ENCODE assay signal across 1 cellular context in genomic region chr3:23183731-23184130, GRCh38.
TF ChIP-seq lines count a peak whose summit lies in the region.

No MANE protein-coding gene starts in this region.

TF ChIP-seq in HEK293, 187 proteins besides CTCF, POLR2A, EP300 and RAD21 (continued from another document):
- TF ChIP-seq ZNF148 (tag by site-specific recombination; IDR thresholded peaks at IDR 0.05; ENCODE audit: borderline replicate concordance) = no peak
- TF ChIP-seq GFI1B (tag by site-specific recombination; IDR thresholded peaks at IDR 0.05) = no peak
- no peak for TF ChIP-seq ZNF211 (tag by site-specific recombination; IDR thresholded peaks at IDR 0.05; ENCODE audit: low read depth)
- peak; percentile 76 for TF ChIP-seq ZBTB48 (tag by site-specific recombination; IDR thresholded peaks at IDR 0.05)
- TF ChIP-seq ZNF184 (tag by site-specific recombination; IDR thresholded peaks at IDR 0.05) = no peak
- TF ChIP-seq, protein P1, sequence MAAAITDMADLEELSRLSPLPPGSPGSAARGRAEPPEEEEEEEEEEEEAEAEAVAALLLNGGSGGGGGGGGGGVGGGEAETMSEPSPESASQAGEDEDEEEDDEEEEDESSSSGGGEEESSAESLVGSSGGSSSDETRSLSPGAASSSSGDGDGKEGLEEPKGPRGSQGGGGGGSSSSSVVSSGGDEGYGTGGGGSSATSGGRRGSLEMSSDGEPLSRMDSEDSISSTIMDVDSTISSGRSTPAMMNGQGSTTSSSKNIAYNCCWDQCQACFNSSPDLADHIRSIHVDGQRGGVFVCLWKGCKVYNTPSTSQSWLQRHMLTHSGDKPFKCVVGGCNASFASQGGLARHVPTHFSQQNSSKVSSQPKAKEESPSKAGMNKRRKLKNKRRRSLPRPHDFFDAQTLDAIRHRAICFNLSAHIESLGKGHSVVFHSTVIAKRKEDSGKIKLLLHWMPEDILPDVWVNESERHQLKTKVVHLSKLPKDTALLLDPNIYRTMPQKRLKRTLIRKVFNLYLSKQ (tag by site-specific recombination; IDR thresholded peaks at IDR 0.05; ENCODE audit: borderline replicate concordance) = no peak
- peak; percentile 98 for TF ChIP-seq ZNF692 (tag by site-specific recombination; IDR thresholded peaks at IDR 0.05)
- no peak for TF ChIP-seq YY2 (tag by site-specific recombination; IDR thresholded peaks at IDR 0.05)
TF ChIP-seq in HEK293: peak in this region for 6.
